9 cellular contexts compared by ENCODE assay signal in the genomic region with DNA sequence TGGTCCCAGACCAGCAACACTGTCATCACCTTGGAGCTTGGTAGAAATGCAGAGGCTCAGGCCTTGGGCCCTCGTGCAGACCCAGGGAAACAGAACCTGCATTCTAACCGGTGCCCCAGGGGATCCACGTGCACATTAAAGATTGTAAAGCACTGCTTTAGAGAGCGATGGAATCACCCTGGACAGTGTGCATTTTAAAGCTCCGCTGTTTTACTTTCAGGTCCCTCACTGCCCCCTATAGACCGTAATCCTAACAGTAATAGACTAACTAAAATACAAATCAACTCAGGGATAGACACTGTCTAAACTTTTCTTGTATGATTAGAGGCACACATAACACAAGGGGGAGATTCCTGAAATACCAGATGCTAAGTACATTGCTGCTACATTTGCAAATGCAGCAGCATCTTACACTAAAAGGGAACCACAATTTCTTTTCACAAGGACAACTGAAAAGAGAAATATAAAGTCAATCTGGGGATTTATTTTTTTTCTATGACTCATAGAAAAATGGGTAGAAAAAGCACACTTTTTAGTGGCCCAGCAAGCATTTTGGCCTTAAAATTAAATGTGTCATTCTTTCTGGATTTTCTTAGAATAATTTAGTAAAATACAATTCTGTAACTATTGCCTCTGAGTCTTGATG. TPM values are rescaled to one million over a fixed set of nuclear protein-coding genes. Genes with fewer than 3 reads are reported as not detected.
A peak's percentile ranks its signal among the peaks of the same experiment; 100 is the strongest.
DNase-seq lines count a peak whose midpoint lies in the region; ATAC-seq, FAIRE-seq and TF ChIP-seq lines count a peak whose summit lies in the region.
"Had no signal": no experiment of that assay in that cellular context is flagged by ENCODE, and none has a peak within 500 bp of the region (broad histone marks: within the 10 kb centered on the region; RNA-seq: fewer than 3 reads in every experiment).

No MANE protein-coding gene starts in this region.

- H3K27ac Mint-ChIP-seq in effector memory CD8-positive, alpha-beta T cell = no peak overlapping the region
- H3K27ac Mint-ChIP-seq in T-cell = no peak overlapping the region

- H4K20me1 ChIP-seq in GM12878 (ENCODE audit: control insufficient read depth, insufficient read depth) = no peaks in the 10 kb centered on the region

- RAD21 ChIA-PET in GM12878 (lab: Charles Lee; ENCODE audit: unreplicated experiment) = interaction anchor here (0.9 to 2.8 kb wide), 2 partner anchors 14 to 189 kb away, joined by 3 to 21 read pairs; no protein-coding TSS in a partner anchor

- CTCF ChIA-PET in GM12878 (lab: Yijun Ruan, JAX) (interaction anchor here (0.6 to 2.8 kb wide), 8 partner anchors 10 to 188 kb away, joined by 3 to 29 read pairs (median 3); no protein-coding TSS in a partner anchor), T-cell (lab: Charles Lee) (interaction anchor here in 1 of 2 donors (0.6 kb wide), 1 partner anchor 10 kb away, joined by 5 read pairs; no protein-coding TSS in a partner anchor)

- H3K4me2 ChIP-seq in GM12878 (ENCODE audit: control insufficient read depth, insufficient read depth) = no peak overlapping the region

- no peaks in the 10 kb centered on the region for H3K9me3 ChIP-seq in GM12878 (replicated peaks; ENCODE audit: control insufficient read depth, insufficient read depth, low read length)
- H3K9me3 ChIP-seq in right lobe of liver = no peaks in the 10 kb centered on the region

- H3K4me1 ChIP-seq in GM12878 (ENCODE audit: control insufficient read depth, insufficient read depth, low read length) (no peaks in the 10 kb centered on the region), right lobe of liver (no peaks in the 10 kb centered on the region)

- no peak overlapping the region for H3K4me3 Mint-ChIP-seq in effector memory CD8-positive, alpha-beta T cell
- H3K4me3 Mint-ChIP-seq in T-cell = no peak overlapping the region

- in situ Hi-C loops in GM12878 (cut with MboI) = loop anchor here (5.0 to 10.0 kb wide), 2 partner anchors 121 to 588 kb away; no protein-coding TSS in a partner anchor

- H2AFZ ChIP-seq in GM12878 (ENCODE audit: control insufficient read depth, low read depth, low read length) = no peak overlapping the region

- FAIRE-seq in GM12878 (lab: Jason Lieb, UNC) = no peak

- peak; percentile 66 for DNase-seq in DMS53 (lab: John Stamatoyannopoulos, UW)
- peak; percentile 23 to 52 for DNase-seq in Kasumi-1 (lab: John Stamatoyannopoulos, UW)
- DNase-seq in GM12878 (ENCODE audit: low read depth, low spot score) = no peak
- DNase-seq in right lobe of liver = no peak
- no peak for DNase-seq in effector memory CD8-positive, alpha-beta T cell
- DNase-seq in NCI-H1092 treated with DMSO at 0.1 percent for 48 hours (lab: John Stamatoyannopoulos, UW) = no peak
- no peak for DNase-seq in T-cell

- no peak for TF ChIP-seq EP300 in GM12878 (IDR thresholded peaks at IDR 0.05; ENCODE audit: borderline replicate concordance in 1 of 2, control insufficient read depth in 1 of 2, low read depth in 2 of 2, low read length in 2 of 2)

- H3K4me3 ChIP-seq in GM12878 (no peak overlapping the region), right lobe of liver (no peak overlapping the region)
- H3K4me3 ChIP-seq: lung had no signal

- no peaks in the 10 kb centered on the region for H3K36me3 Mint-ChIP-seq in effector memory CD8-positive, alpha-beta T cell (ENCODE audit: insufficient read depth)
- no peaks in the 10 kb centered on the region for H3K36me3 Mint-ChIP-seq in T-cell

- SMC1A ChIA-PET in GM12878 (lab: Charles Lee; ENCODE audit: uncharacterized antibody, unreplicated experiment) = interaction anchor here (0.8 to 1.7 kb wide), 3 partner anchors 124 to 189 kb away, joined by 4 to 19 read pairs (median 4); no protein-coding TSS in a partner anchor

- POLR2A ChIA-PET in GM12878 (lab: Charles Lee) = no interaction called here
- POLR2A ChIA-PET in T-cell (lab: Charles Lee) = no interaction called here

- no peak for TF ChIP-seq RAD21 in GM12878 (IDR thresholded peaks at IDR 0.05; ENCODE audit: insufficient read depth, low read depth, low read length)

- WGBS in GM12878 (ENCODE audit: insufficient coverage, insufficient replicate concordance, low lambda C conversion rate, missing lambda C conversion rate) = under 1% methylated on average over 6 of the region's 6 CpGs
- 9% methylated on average over 6 of the region's 6 CpGs for WGBS in right lobe of liver (ENCODE audit: insufficient coverage, low coverage, low lambda C conversion rate, missing lambda C conversion rate)

- peak; percentile 70 for ATAC-seq in GM12878
- peak in 1 of 4 donors; percentile 22 for ATAC-seq in right lobe of liver
- ATAC-seq in effector memory CD8-positive, alpha-beta T cell (replicated peaks) = no peak
- ATAC-seq in GM21367 (IDR thresholded peaks at IDR 0.05; ENCODE audit: unreplicated experiment) = no peak
- no peak for ATAC-seq in T-cell (replicated peaks in 1 of 4)

- H3K36me3 ChIP-seq in GM12878 (ENCODE audit: control insufficient read depth in 2 of 2, insufficient read depth in 2 of 2, low read length in 1 of 2) = no peaks in the 10 kb centered on the region
- H3K36me3 ChIP-seq in right lobe of liver = no peaks in the 10 kb centered on the region

- intact Hi-C loops in GM12878 (cut with micrococcal nuclease; ENCODE audit: unreplicated experiment) = loop anchor here (2.0 kb wide), 1 partner anchor 186 kb away; no protein-coding TSS in a partner anchor
- intact Hi-C loops in right lobe of liver (cut with DNase I) = loop anchor here in 1 of 2 donors (10.0 kb wide), 1 partner anchor 118 kb away; no protein-coding TSS in a partner anchor

- no peaks in the 10 kb centered on the region for H3K9me3 Mint-ChIP-seq in effector memory CD8-positive, alpha-beta T cell
- H3K9me3 Mint-ChIP-seq in T-cell = no peaks in the 10 kb centered on the region

- H3K27me3 Mint-ChIP-seq in effector memory CD8-positive, alpha-beta T cell = peaks cover 6 to 26% of the 10 kb centered on the region in 2 donors
- peaks cover 14 to 18% of the 10 kb centered on the region in 2 donors for H3K27me3 Mint-ChIP-seq in T-cell

- H3K27ac ChIP-seq in GM12878 (ENCODE audit: control insufficient read depth, insufficient read depth) (no peak overlapping the region), right lobe of liver (no peak overlapping the region)

- TF ChIP-seq CTCF in GM12878 (IDR thresholded peaks at IDR 0.05 in 2 of 3, conservative IDR thresholded peaks at IDR 0.05 in 1 of 3; ENCODE audit: control insufficient read depth in 2 of 3, extremely low read depth in 1 of 3, insufficient read depth in 1 of 3, low read depth in 3 of 3, low read length in 3 of 3) = peak in 2 of 3 experiments; percentile 16 to 32; a peak in 1 of 6 replicates
- TF ChIP-seq CTCF in right lobe of liver (IDR thresholded peaks at IDR 0.05) = peak; percentile 10 to 31 (median 24)

- peaks cover 0 to 2% of the 10 kb centered on the region in 2 experiments; a peak in 1 of 4 replicates for H3K27me3 ChIP-seq in GM12878 (replicated peaks in 1 of 2; ENCODE audit: control insufficient read depth in 2 of 2, insufficient read depth in 2 of 2, low read length in 1 of 2)
- no peaks in the 10 kb centered on the region for H3K27me3 ChIP-seq in right lobe of liver

- H3K4me1 Mint-ChIP-seq in effector memory CD8-positive, alpha-beta T cell (ENCODE audit: low read depth in 2 of 2) = peaks cover 0 to 1% of the 10 kb centered on the region in 2 donors
- H3K4me1 Mint-ChIP-seq in T-cell = peaks cover 2 to 6% (median 3%) of the 10 kb centered on the region in 3 donors

- no peaks in the 10 kb centered on the region for H3K79me2 ChIP-seq in GM12878 (ENCODE audit: control insufficient read depth, insufficient read depth, low read length)

- no TSS peak for BruUV-seq in GM12878 (replicated peaks; lab: Mats Ljungman, UMichigan)

- TF ChIP-seq POLR2A in GM12878 (IDR thresholded peaks at IDR 0.05; ENCODE audit: low read depth, low read length) (no peak), right lobe of liver (IDR thresholded peaks at IDR 0.05) (no peak)

- H3K9ac ChIP-seq in GM12878 (ENCODE audit: control insufficient read depth, insufficient read depth, low read length) = no peak overlapping the region

TF ChIP-seq in GM12878, 131 proteins besides CTCF, POLR2A, EP300 and RAD21 (continues in another document):
- TF ChIP-seq RAD51 (IDR thresholded peaks at IDR 0.05) (no peak), E2F8 (IDR thresholded peaks at IDR 0.05; ENCODE audit: low read depth, partially characterized antibody) (no peak)

RNA-seq across cellular contexts. Expression of gene SH3GL3, which starts 10.5 kb away (rescaled TPM):
- total RNA-seq in GM12878 (2013; cell fraction: nucleolus; rRNA removed) = not detected in 2 replicates
- not detected in 2 replicates for total RNA-seq in GM12878 (2014; rRNA removed)
- not detected in 2 replicates for total RNA-seq in GM12878 (2014; rRNA removed; fragmentation: Illumina TruSeq; extraction: Trizol)
- not detected in 2 replicates for total RNA-seq in GM12878 (2021)
- polyA plus RNA-seq in GM12878 (2011; ENCODE audit: low read depth) = not detected
- polyA plus RNA-seq in GM12878 (2011; rRNA removed) = not detected in 2 replicates
- polyA plus RNA-seq in GM12878 (2011; cell fraction: cytosol; rRNA removed) = not detected in 2 replicates
- not detected in 2 replicates for polyA plus RNA-seq in GM12878 (2011; cell fraction: nucleus; rRNA removed)
- polyA plus RNA-seq in GM12878 (2012) = not detected in 2 replicates
- not detected in 2 replicates for polyA plus RNA-seq in GM12878 (2014; fragmentation: Illumina TruSeq; extraction: Trizol)
- polyA plus RNA-seq in GM12878 (2014; fragmentation: Nextera tagmentation; extraction: Ambion mirVana) = not detected
- polyA plus RNA-seq in GM12878 (2014; rRNA removed) = not detected in 2 replicates
- polyA plus RNA-seq in GM12878 (2016; fragmentation: Nextera tagmentation; extraction: Ambion mirVana) = not detected
- not detected in 2 replicates for polyA minus RNA-seq in GM12878 (2011; rRNA and poly(A)+ RNA removed)
- polyA minus RNA-seq in GM12878 (2011; cell fraction: cytosol; rRNA and poly(A)+ RNA removed) = not detected in 2 replicates
- polyA minus RNA-seq in GM12878 (2011; cell fraction: nucleus; rRNA and poly(A)+ RNA removed) = not detected in 2 replicates
- total RNA-seq in right lobe of liver = not detected
- total RNA-seq in T-cell = not detected

Comparison
In these comparisons a context has a peak if more than half of its experiments do, and no peak if none do; other contexts are left out.
1. DNase-seq: peak in DMS53 (single experiment) and Kasumi-1 (2 of 2); none in GM12878 (single experiment), right lobe of liver (0 of 3), effector memory CD8-positive, alpha-beta T cell (0 of 3), NCI-H1092 treated with DMSO at 0.1 percent for 48 hours (single experiment) and T-cell (0 of 34).